15 cellular contexts compared by ENCODE assay signal in genomic region chr11:78061088-78061920, GRCh38. TPM values are rescaled to one million over a fixed set of nuclear protein-coding genes. Genes with fewer than 3 reads are reported as not detected.
A peak's percentile ranks its signal among the peaks of the same experiment; 100 is the strongest.
DNase-seq lines count a peak whose midpoint lies in the region; ATAC-seq and TF ChIP-seq lines count a peak whose summit lies in the region.
"Had no signal": no experiment of that assay in that cellular context is flagged by ENCODE, and none has a peak within 500 bp of the region (broad histone marks: within the 10 kb centered on the region; RNA-seq: fewer than 3 reads in every experiment).

No MANE protein-coding gene starts in this region.

- H3K4me3 Mint-ChIP-seq in activated CD8-positive, alpha-beta T cell treated with anti-CD3 and anti-CD28 coated beads, Interleukin-2, amount 10 ng/mL, durations not matched to agents 7 days and 5 days = no peak overlapping the region
- H3K4me3 Mint-ChIP-seq: CD8-positive, alpha-beta memory T cell had no signal

- H3K36me3 ChIP-seq in adrenal gland (replicated peaks in 1 of 2) = no peaks in the 10 kb centered on the region
- H3K36me3 ChIP-seq in suprapubic skin = no peaks in the 10 kb centered on the region
- H3K36me3 ChIP-seq: SJSA1 had no signal

- H3K27me3 ChIP-seq in adrenal gland = no peaks in the 10 kb centered on the region
- no peaks in the 10 kb centered on the region for H3K27me3 ChIP-seq in suprapubic skin
- H3K27me3 ChIP-seq: SJSA1 had no signal

- H3K9me3 ChIP-seq in adrenal gland (replicated peaks in 1 of 3) = no peaks in the 10 kb centered on the region
- H3K9me3 ChIP-seq in suprapubic skin = no peaks in the 10 kb centered on the region
- H3K9me3 ChIP-seq: SJSA1 had no signal

- ATAC-seq in left lobe of liver = peak; percentile 70
- no peak for ATAC-seq in activated CD8-positive, alpha-beta T cell treated with anti-CD3 and anti-CD28 coated beads, Interleukin-2, amount 10 ng/mL, durations not matched to agents 7 days and 5 days

- H3K9me3 Mint-ChIP-seq in activated CD8-positive, alpha-beta T cell treated with anti-CD3 and anti-CD28 coated beads, Interleukin-2, amount 10 ng/mL, durations not matched to agents 7 days and 5 days (ENCODE audit: insufficient read depth) = no peaks in the 10 kb centered on the region
- H3K9me3 Mint-ChIP-seq: CD8-positive, alpha-beta memory T cell had no signal

- intact Hi-C loops in adrenal gland (cut with DNase I) = no loop called here

- H3K4me1 ChIP-seq in adrenal gland (replicated peaks in 1 of 2) = peaks cover 21 to 26% of the 10 kb centered on the region in 2 donors
- H3K4me1 ChIP-seq in suprapubic skin = peaks cover 5% of the 10 kb centered on the region
- H3K4me1 ChIP-seq: SJSA1 had no signal

- H3K27me3 Mint-ChIP-seq in activated CD8-positive, alpha-beta T cell treated with anti-CD3 and anti-CD28 coated beads, Interleukin-2, amount 10 ng/mL, durations not matched to agents 7 days and 5 days (ENCODE audit: low read depth) = no peaks in the 10 kb centered on the region
- H3K27me3 Mint-ChIP-seq: CD8-positive, alpha-beta memory T cell; progenitor cell of endocrine pancreas had no signal

- H3K27ac ChIP-seq in adrenal gland (peak overlapping the region; percentile 54 to 87 (median 66)), suprapubic skin (peak overlapping the region; percentile 52)
- H3K27ac ChIP-seq: SJSA1 had no signal

- TF ChIP-seq POLR2A in adrenal gland (IDR thresholded peaks at IDR 0.05) = no peak
- no peak for TF ChIP-seq POLR2A in suprapubic skin (IDR thresholded peaks at IDR 0.05)

- 28 to 44% (median 35%) methylated on average over 4 of the region's 4 CpGs for WGBS in adrenal gland, 4 donors
- WGBS in suprapubic skin = 70% methylated on average over 4 of the region's 4 CpGs

- POLR2A ChIA-PET in activated CD8-positive, alpha-beta T cell treated with anti-CD3 and anti-CD28 coated beads, Interleukin-2, amount 10 ng/mL, durations not matched to agents 7 days and 5 days (lab: Charles Lee) = no interaction called here

- DNase-seq in LHCN-M2 (ENCODE audit: low read depth) = peak; percentile 17
- DNase-seq in adrenal gland = peak; percentile 71 to 96 (median 92)
- peak; percentile 93 for DNase-seq in left lobe of liver (ENCODE audit: low spot score)
- DNase-seq in suprapubic skin (ENCODE audit: low spot score in 2 of 2) = no peak
- DNase-seq in KG1 (lab: John Stamatoyannopoulos, UW) = no peak
- DNase-seq in activated CD8-positive, alpha-beta T cell treated with anti-CD3 and anti-CD28 coated beads, Interleukin-2, amount 10 ng/mL, durations not matched to agents 7 days and 5 days = no peak
- no peak for DNase-seq in NCI-H1436 (lab: John Stamatoyannopoulos, UW)
- DNase-seq: activated CD8-positive, alpha-beta memory T cell treated with anti-CD3 and anti-CD28 coated beads, Interleukin-2, amount 50 U/mL, for 4 hours; CD8-positive, alpha-beta memory T cell; dermis blood vessel endothelial cell; NCI-H1105 treated with DMSO at 0.1 percent for 48 hours; NCI-H526 treated with DMSO at 0.1 percent for 48 hours; stimulated activated naive CD4-positive, alpha-beta T cell treated with Interleukin-2 at 50 U/mL for 16 hours had no signal

- peaks cover 3% of the 10 kb centered on the region for H3K36me3 Mint-ChIP-seq in activated CD8-positive, alpha-beta T cell treated with anti-CD3 and anti-CD28 coated beads, Interleukin-2, amount 10 ng/mL, durations not matched to agents 7 days and 5 days (ENCODE audit: low read depth)

- TF ChIP-seq CTCF in adrenal gland (IDR thresholded peaks at IDR 0.05) (no peak), suprapubic skin (IDR thresholded peaks at IDR 0.05) (no peak)

- H3K4me3 ChIP-seq in adrenal gland (no peak overlapping the region), suprapubic skin (no peak overlapping the region)
- H3K4me3 ChIP-seq: SJSA1 had no signal

- H3K4me1 Mint-ChIP-seq in activated CD8-positive, alpha-beta T cell treated with anti-CD3 and anti-CD28 coated beads, Interleukin-2, amount 10 ng/mL, durations not matched to agents 7 days and 5 days (ENCODE audit: low read depth) = no peaks in the 10 kb centered on the region
- H3K4me1 Mint-ChIP-seq: CD8-positive, alpha-beta memory T cell had no signal

- TF ChIP-seq EP300 in suprapubic skin (IDR thresholded peaks at IDR 0.05) = no peak

- CTCF ChIA-PET in activated CD8-positive, alpha-beta T cell treated with anti-CD3 and anti-CD28 coated beads, Interleukin-2, amount 10 ng/mL, durations not matched to agents 7 days and 5 days (lab: Charles Lee) = interaction anchor here (1.5 kb wide), 1 partner anchor 13 kb away, joined by 3 read pairs; no protein-coding TSS in a partner anchor

- no peak overlapping the region for H3K27ac Mint-ChIP-seq in activated CD8-positive, alpha-beta T cell treated with anti-CD3 and anti-CD28 coated beads, Interleukin-2, amount 10 ng/mL, durations not matched to agents 7 days and 5 days
- H3K27ac Mint-ChIP-seq: progenitor cell of endocrine pancreas had no signal

RNA-seq across cellular contexts. Expression of gene THRSP, which starts 2.4 kb away (rescaled TPM):
- not detected in 2 replicates for total RNA-seq in LHCN-M2 (2014; rRNA removed)
- polyA plus RNA-seq in LHCN-M2 (2012) = not detected
- 10 to 100 TPM in 1 of 8 donors, 1 to 10 TPM in 3, under 1 TPM in 3, not detected in 1; 0.28 to 16.6 (median 1.3) TPM for total RNA-seq in adrenal gland
- polyA plus RNA-seq in adrenal gland = 10 to 100 TPM in 1 of 3 donors, 1 to 10 TPM in 1, under 1 TPM in 1; 0.77 to 64.5 (median 4.2) TPM
- total RNA-seq in left lobe of liver = 48.6 TPM
- 100 to 1,000 TPM in 1 of 4 donors, 10 to 100 TPM in 3; 17.9 to 129 (median 47.3) TPM for total RNA-seq in suprapubic skin
- total RNA-seq in activated CD8-positive, alpha-beta T cell treated with anti-CD3 and anti-CD28 coated beads, Interleukin-2, amount 10 ng/mL, durations not matched to agents 7 days and 5 days = not detected
- total RNA-seq: CD8-positive, alpha-beta memory T cell; dermis blood vessel endothelial cell; progenitor cell of endocrine pancreas; SJSA1 had no signal
- polyA plus RNA-seq: CD8-positive, alpha-beta memory T cell had no signal

RNA-seq across cellular contexts. Expression of gene NDUFC2, which starts 18.4 kb away (rescaled TPM):
- 83.7 and 96.5 TPM in 2 replicates for total RNA-seq in LHCN-M2 (2014; rRNA removed)
- polyA plus RNA-seq in LHCN-M2 (2012) = 538 TPM
- total RNA-seq in adrenal gland = 100 to 1,000 TPM; 259 to 437 (median 369) TPM
- 100 to 1,000 TPM in 2 of 3 donors, 10 to 100 TPM in 1; 75.4 to 200 (median 139) TPM for polyA plus RNA-seq in adrenal gland
- 210 TPM for total RNA-seq in left lobe of liver
- 100 to 1,000 TPM; 100 to 161 (median 115) TPM for total RNA-seq in suprapubic skin
- 100 to 1,000 TPM; 193 TPM for total RNA-seq in activated CD8-positive, alpha-beta T cell treated with anti-CD3 and anti-CD28 coated beads, Interleukin-2, amount 10 ng/mL, durations not matched to agents 7 days and 5 days

RNA-seq across cellular contexts. Expression of gene KCTD14, which starts 38.2 kb away (rescaled TPM):
- total RNA-seq in LHCN-M2 (2014; rRNA removed) = 1.2 and 1.9 TPM in 2 replicates
- polyA plus RNA-seq in LHCN-M2 (2012) = 1.00 TPM
- 10 to 100 TPM; 12.7 to 67.0 (median 30.6) TPM for total RNA-seq in adrenal gland
- 10 to 100 TPM in 2 of 3 donors, 1 to 10 TPM in 1; 9.5 to 84.7 (median 19.6) TPM for polyA plus RNA-seq in adrenal gland
- 4.1 TPM for total RNA-seq in left lobe of liver
- 1 to 10 TPM; 1.8 to 6.0 (median 3.3) TPM for total RNA-seq in suprapubic skin
- total RNA-seq in activated CD8-positive, alpha-beta T cell treated with anti-CD3 and anti-CD28 coated beads, Interleukin-2, amount 10 ng/mL, durations not matched to agents 7 days and 5 days = under 1 TPM; 0.21 to 0.47 TPM

Comparison
In these comparisons a context has a peak if more than half of its experiments do, and no peak if none do; other contexts are left out.
1. DNase-seq: peak in LHCN-M2 (single experiment), adrenal gland (7 of 7) and left lobe of liver (single experiment); none in suprapubic skin (0 of 2), KG1 (single experiment), activated CD8-positive, alpha-beta T cell treated with anti-CD3 and anti-CD28 coated beads, Interleukin-2, amount 10 ng/mL, durations not matched to agents 7 days and 5 days (single experiment) and NCI-H1436 (single experiment).